1 cellular context compared by ENCODE assay signal in genomic region chr15:45126535-45127158, GRCh38.
TF ChIP-seq lines count a peak whose summit lies in the region.

No MANE protein-coding gene starts in this region.

TF ChIP-seq in A549, 52 proteins besides CTCF, POLR2A, EP300 and RAD21 (continued from another document):
- no peak for TF ChIP-seq SREBF2 (IDR thresholded peaks at IDR 0.05)
- TF ChIP-seq, protein P1, sequence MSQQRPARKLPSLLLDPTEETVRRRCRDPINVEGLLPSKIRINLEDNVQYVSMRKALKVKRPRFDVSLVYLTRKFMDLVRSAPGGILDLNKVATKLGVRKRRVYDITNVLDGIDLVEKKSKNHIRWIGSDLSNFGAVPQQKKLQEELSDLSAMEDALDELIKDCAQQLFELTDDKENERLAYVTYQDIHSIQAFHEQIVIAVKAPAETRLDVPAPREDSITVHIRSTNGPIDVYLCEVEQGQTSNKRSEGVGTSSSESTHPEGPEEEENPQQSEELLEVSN (IDR thresholded peaks at IDR 0.05; ENCODE audit: borderline replicate concordance, low read depth), result no peak
